In the genomic region with DNA sequence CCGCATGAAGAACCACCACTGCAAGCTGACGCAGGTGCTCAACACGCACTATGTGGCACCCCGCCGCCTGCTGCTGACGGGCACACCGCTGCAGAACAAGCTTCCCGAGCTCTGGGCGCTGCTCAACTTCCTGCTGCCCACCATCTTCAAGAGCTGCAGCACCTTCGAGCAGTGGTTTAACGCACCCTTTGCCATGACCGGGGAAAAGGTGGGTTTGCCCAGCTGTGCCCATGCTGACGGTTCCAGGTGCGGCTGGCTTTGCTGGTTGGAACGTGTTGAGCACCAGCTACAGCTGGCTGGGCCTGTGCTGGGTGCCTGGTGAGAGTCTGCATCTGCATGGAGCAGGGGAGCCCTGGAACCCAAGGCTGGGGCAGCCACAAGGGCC, we compare ENCODE assay signal across 14 cellular contexts.
DNase-seq lines count a peak whose midpoint lies in the region; TF ChIP-seq lines count a peak whose summit lies in the region.
"Had no signal": no experiment of that assay in that cellular context is flagged by ENCODE, and none has a peak within 500 bp of the region (broad histone marks: within the 10 kb centered on the region; RNA-seq: fewer than 3 reads in every experiment).

No MANE protein-coding gene starts in this region.

- WGBS in adrenal gland, 4 donors: 93 to 97% (median 96%) methylated on average over 12 to 15 of the region's 15 CpGs
- WGBS in neuronal stem cell (ENCODE audit: extremely low coverage in 2 of 2, insufficient read length in 2 of 2, insufficient replicate concordance in 1 of 2), 2 donors: no CpG with 5 or more reads among the region's 15 CpGs

- no peak for TF ChIP-seq POLR2A in adrenal gland (IDR thresholded peaks at IDR 0.05)

- no peak overlapping the region for H2AFZ ChIP-seq in neuronal stem cell (ENCODE audit: low read length)
- H2AFZ ChIP-seq: GM23248 had no signal

- H3K4ac ChIP-seq in neuronal stem cell (ENCODE audit: low read length): peak overlapping the region; percentile 76

- no peaks in the 10 kb centered on the region for H3K9me3 ChIP-seq in BLaER1
- H3K9me3 ChIP-seq in BLaER1 treated with 17β-estradiol and CSF1 and Interleukin-3, amounts not matched to agents 10 nM and 100 nM (replicated peaks in 1 of 11): no peaks in the 10 kb centered on the region
- no peaks in the 10 kb centered on the region for H3K9me3 ChIP-seq in adrenal gland (replicated peaks in 1 of 3)
- H3K9me3 ChIP-seq in neuronal stem cell (replicated peaks in 1 of 2; ENCODE audit: control insufficient read depth in 2 of 2, insufficient read depth in 1 of 2, low read depth in 1 of 2, low read length in 2 of 2): no peaks in the 10 kb centered on the region
- H3K9me3 ChIP-seq: HAP-1 had no signal

- peaks cover 94% of the 10 kb centered on the region for H4K20me1 ChIP-seq in BLaER1
- H4K20me1 ChIP-seq in BLaER1 treated with 17β-estradiol and CSF1 and Interleukin-3, amounts not matched to agents 10 nM and 100 nM: peaks cover 29 to 99% (median 93%) of the 10 kb centered on the region in 11 experiments; a peak in 21 of 22 replicates

- H3K27me3 ChIP-seq in BLaER1: no peaks in the 10 kb centered on the region
- H3K27me3 ChIP-seq in BLaER1 treated with 17β-estradiol and CSF1 and Interleukin-3, amounts not matched to agents 10 nM and 100 nM: no peaks in the 10 kb centered on the region
- no peaks in the 10 kb centered on the region for H3K27me3 ChIP-seq in adrenal gland
- no peaks in the 10 kb centered on the region for H3K27me3 ChIP-seq in neuronal stem cell (ENCODE audit: control insufficient read depth in 3 of 3, insufficient read depth in 3 of 3, low read depth in 1 of 3, low read length in 3 of 3)
- H3K27me3 ChIP-seq in brain microvascular endothelial cell (replicated peaks): no peaks in the 10 kb centered on the region

- no peak overlapping the region for H4K8ac ChIP-seq in neuronal stem cell (ENCODE audit: low read depth, low read length)

- H3K4me1 ChIP-seq in BLaER1 (peaks cover 79% of the 10 kb centered on the region), adrenal gland (replicated peaks in 1 of 2) (peaks cover 9 to 19% of the 10 kb centered on the region in 2 donors), neuronal stem cell (ENCODE audit: control insufficient read depth in 2 of 2, insufficient read depth in 1 of 2, low read depth in 1 of 2, low read length in 2 of 2) (no peaks in the 10 kb centered on the region)
- H3K4me1 ChIP-seq in BLaER1 treated with 17β-estradiol and CSF1 and Interleukin-3, amounts not matched to agents 10 nM and 100 nM: peaks cover 29 to 80% (median 77%) of the 10 kb centered on the region in 10 experiments
- H3K4me1 ChIP-seq: HAP-1 had no signal

- H3K36me3 ChIP-seq in BLaER1: peaks cover 100% of the 10 kb centered on the region
- peaks cover 88 to 100% (median 98%) of the 10 kb centered on the region in 11 experiments for H3K36me3 ChIP-seq in BLaER1 treated with 17β-estradiol and CSF1 and Interleukin-3, amounts not matched to agents 10 nM and 100 nM
- peaks cover 0 to 91% of the 10 kb centered on the region in 2 donors for H3K36me3 ChIP-seq in adrenal gland (replicated peaks in 1 of 2)
- H3K36me3 ChIP-seq in neuronal stem cell (replicated peaks in 1 of 2; ENCODE audit: control insufficient read depth in 2 of 2, insufficient read depth in 2 of 2, low read length in 2 of 2): peaks cover 90 to 98% of the 10 kb centered on the region in 2 donors
- H3K36me3 ChIP-seq in brain microvascular endothelial cell (replicated peaks): peaks cover 85% of the 10 kb centered on the region

- H2AK5ac ChIP-seq in neuronal stem cell (ENCODE audit: low read depth, low read length): no peak overlapping the region

- H3K27ac ChIP-seq in BLaER1 (peak overlapping the region; percentile 79), adrenal gland (peak overlapping the region in 4 of 5 donors; percentile 43 to 89 (median 78)), neuronal stem cell (replicated peaks; ENCODE audit: low read length) (no peak overlapping the region), brain microvascular endothelial cell (no peak overlapping the region)
- H3K27ac ChIP-seq in BLaER1 treated with 17β-estradiol and CSF1 and Interleukin-3, amounts not matched to agents 10 nM and 100 nM: peak overlapping the region in 4 of 11 experiments; percentile 31 to 59 (median 42); a peak in 7 of 22 replicates
- H3K27ac ChIP-seq: GM23248 had no signal

- TF ChIP-seq CTCF in adrenal gland (IDR thresholded peaks at IDR 0.05) (no peak), brain microvascular endothelial cell (IDR thresholded peaks at IDR 0.05; ENCODE audit: low read depth, low read length, missing control alignments) (no peak)

- H3K9ac ChIP-seq in BLaER1: peak overlapping the region; percentile 46; the same call in 1 of the 2 replicates
- peak overlapping the region in 4 of 11 experiments; percentile 38 to 56 (median 51); a peak in 2 of 22 replicates for H3K9ac ChIP-seq in BLaER1 treated with 17β-estradiol and CSF1 and Interleukin-3, amounts not matched to agents 10 nM and 100 nM
- H3K9ac ChIP-seq in neuronal stem cell (ENCODE audit: low read depth, low read length, poor library complexity): no peak overlapping the region
- H3K9ac ChIP-seq: GM23248 had no signal

- H2BK12ac ChIP-seq in neuronal stem cell (ENCODE audit: low read length): peak overlapping the region; percentile 10

- in situ Hi-C loops in brain microvascular endothelial cell (cut with HindIII; ENCODE audit: low pct_ligation_motif_present, low sequenced_read_pairs): no loop called here

- H3K4me3 ChIP-seq in BLaER1: 0 out of 2 replicates have a peak overlapping the region, but pooled peaks have one; percentile 28
- peak overlapping the region in 1 of 10 experiments; percentile 9; a peak in 1 of 20 replicates for H3K4me3 ChIP-seq in BLaER1 treated with 17β-estradiol and CSF1 and Interleukin-3, amounts not matched to agents 10 nM and 100 nM
- H3K4me3 ChIP-seq in adrenal gland: no peak overlapping the region
- H3K4me3 ChIP-seq in neuronal stem cell (ENCODE audit: low read length in 2 of 2): no peak overlapping the region
- H3K4me3 ChIP-seq in brain microvascular endothelial cell (ENCODE audit: low read depth, low read length): no peak overlapping the region
- H3K4me3 ChIP-seq: GM23248, HAP-1 had no signal

- no peak overlapping the region for H3K18ac ChIP-seq in neuronal stem cell (ENCODE audit: low read length)

- H2BK120ac ChIP-seq in neuronal stem cell (ENCODE audit: low read depth, low read length): no peak overlapping the region

- DNase-seq in adrenal gland: no peak
- DNase-seq in neuronal stem cell (ENCODE audit: low spot score): no peak
- no peak for DNase-seq in brain microvascular endothelial cell
- no peak for DNase-seq in NCI-H2107 treated with DMSO at 0.1 percent for 48 hours (lab: John Stamatoyannopoulos, UW; ENCODE audit: unreplicated experiment)
- no peak for DNase-seq in stimulated activated CD4-positive, alpha-beta T cell treated with anti-CD3 and anti-CD28 coated beads, Interleukin-1b, Interleukin-23, amount 100 ng/mL, for 48 hours
- DNase-seq: ACHN; Calu3; CD8-positive, alpha-beta T cell; DMS79 treated with DMSO at 0.1 percent for 48 hours; GM23248; KG1 had no signal

- no peak overlapping the region for H3K23ac ChIP-seq in neuronal stem cell (ENCODE audit: low read depth, low read length, poor library complexity)

- intact Hi-C loops in adrenal gland (cut with DNase I): loop anchor here (5.0 kb wide), 2 partner anchors 79 to 84 kb away; no protein-coding TSS in a partner anchor

- H3K14ac ChIP-seq in neuronal stem cell (ENCODE audit: low read length): no peak overlapping the region

- H3K4me2 ChIP-seq in BLaER1 (peak overlapping the region; percentile 86), neuronal stem cell (ENCODE audit: insufficient read depth, low read length, poor library complexity, severe bottlenecking) (no peak overlapping the region)
- peak overlapping the region; percentile 3 to 87 (median 76); a peak in 20 of 22 replicates for H3K4me2 ChIP-seq in BLaER1 treated with 17β-estradiol and CSF1 and Interleukin-3, amounts not matched to agents 10 nM and 100 nM

- H3K79me1 ChIP-seq in neuronal stem cell (ENCODE audit: low read depth, low read length): peaks cover 26% of the 10 kb centered on the region

- no peak overlapping the region for H4K91ac ChIP-seq in neuronal stem cell (ENCODE audit: low read depth, low read length, poor library complexity)

- no peak overlapping the region for H2BK5ac ChIP-seq in neuronal stem cell (ENCODE audit: low read length)

- H2BK15ac ChIP-seq in neuronal stem cell (ENCODE audit: low read length): no peak overlapping the region

Comparison
In these comparisons a context has a peak if more than half of its experiments do, and no peak if none do; other contexts are left out.
1. H3K27ac ChIP-seq: peak in BLaER1 (single experiment) and adrenal gland (4 of 5); none in neuronal stem cell (single experiment) and brain microvascular endothelial cell (single experiment).